Comparison of ENCODE assay signal across 27 cellular contexts in the genomic region with DNA sequence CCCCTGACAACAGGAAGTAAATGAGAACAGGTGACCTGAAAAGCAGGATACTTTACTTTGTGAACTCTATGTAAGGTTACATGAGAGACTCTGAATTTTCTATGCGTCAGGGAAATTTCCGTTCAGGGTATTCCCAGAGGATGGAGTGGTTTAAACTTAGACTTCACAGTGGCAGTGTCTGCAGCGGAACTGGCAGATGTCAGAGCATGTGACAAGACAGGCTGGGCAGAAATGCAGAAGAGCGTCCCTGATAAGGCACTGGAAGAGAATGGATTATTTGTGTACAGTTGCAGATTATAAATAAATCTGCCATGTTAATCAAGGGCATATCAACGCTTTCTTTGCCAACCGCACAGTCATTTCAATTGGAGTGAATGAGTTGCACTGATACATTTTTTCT.
A peak's percentile ranks its signal among the peaks of the same experiment; 100 is the strongest.
DNase-seq lines count a peak whose midpoint lies in the region; ATAC-seq, FAIRE-seq and TF ChIP-seq lines count a peak whose summit lies in the region.
"Had no signal": no experiment of that assay in that cellular context is flagged by ENCODE, and none has a peak within 500 bp of the region (broad histone marks: within the 10 kb centered on the region; RNA-seq: fewer than 3 reads in every experiment).

No MANE protein-coding gene starts in this region.

- no peak for TF ChIP-seq CTCF in GM12878 (IDR thresholded peaks at IDR 0.05 in 2 of 3, conservative IDR thresholded peaks at IDR 0.05 in 1 of 3; ENCODE audit: control insufficient read depth in 2 of 3, extremely low read depth in 1 of 3, insufficient read depth in 1 of 3, low read depth in 3 of 3, low read length in 3 of 3)

- BruUV-seq in GM12878 (replicated peaks; lab: Mats Ljungman, UMichigan): no TSS peak

- no peak overlapping the region for H3K4me3 ChIP-seq in GM12878
- H3K4me3 ChIP-seq: GM23338, heart right ventricle, Peyer's patch, SJSA1 had no signal

- no peaks in the 10 kb centered on the region for H3K36me3 ChIP-seq in GM12878 (ENCODE audit: control insufficient read depth in 2 of 2, insufficient read depth in 2 of 2, low read length in 1 of 2)
- H3K36me3 ChIP-seq: heart right ventricle, Peyer's patch, SJSA1 had no signal

- POLR2A ChIA-PET in GM12878 (lab: Charles Lee): no interaction called here

- H3K4me1 ChIP-seq in GM12878 (ENCODE audit: control insufficient read depth, insufficient read depth, low read length): no peaks in the 10 kb centered on the region
- H3K4me1 ChIP-seq: Peyer's patch, SJSA1 had no signal

- no peak overlapping the region for H3K27ac ChIP-seq in GM12878 (ENCODE audit: control insufficient read depth, insufficient read depth)
- H3K27ac ChIP-seq: C4-2B, epithelial cell of prostate, heart right ventricle, Peyer's patch, SJSA1 had no signal

- no peak overlapping the region for H3K4me2 ChIP-seq in GM12878 (ENCODE audit: control insufficient read depth, insufficient read depth)
- H3K4me2 ChIP-seq: GM23338 had no signal

- WGBS in GM12878 (ENCODE audit: insufficient coverage, insufficient replicate concordance, low lambda C conversion rate, missing lambda C conversion rate): 58% methylated on average over 6 of the region's 6 CpGs

- no peak for FAIRE-seq in GM12878 (lab: Jason Lieb, UNC)
- FAIRE-seq: GM12892 had no signal

- in situ Hi-C loops in GM12878 (cut with MboI): no loop called here

- no peaks in the 10 kb centered on the region for H3K9me3 ChIP-seq in GM12878 (replicated peaks; ENCODE audit: control insufficient read depth, insufficient read depth, low read length)
- H3K9me3 ChIP-seq: Peyer's patch, SJSA1 had no signal

- SMC1A ChIA-PET in GM12878 (lab: Charles Lee; ENCODE audit: uncharacterized antibody, unreplicated experiment): no interaction called here

- ATAC-seq in GM12878 (no peak), GM19467 (IDR thresholded peaks at IDR 0.05; ENCODE audit: unreplicated experiment) (no peak)
- ATAC-seq: activated T-helper 17 cell treated with anti-CD3 and anti-CD28 coated beads, Interleukin-2, amount 50 U/mL, for 72 hours; GM23338; naive thymus-derived CD4-positive, alpha-beta T cell had no signal

- TF ChIP-seq EP300 in GM12878 (IDR thresholded peaks at IDR 0.05; ENCODE audit: borderline replicate concordance in 1 of 2, control insufficient read depth in 1 of 2, low read depth in 2 of 2, low read length in 2 of 2): no peak

- intact Hi-C loops in GM12878 (cut with micrococcal nuclease; ENCODE audit: unreplicated experiment): no loop called here

- RAD21 ChIA-PET in GM12878 (lab: Charles Lee; ENCODE audit: unreplicated experiment): no interaction called here

- DNase-seq in Ammon's horn (ENCODE audit: low spot score) (peak; percentile 52), COLO829 (ENCODE audit: low spot score) (peak; percentile 92), GM12878 (ENCODE audit: low read depth, low spot score) (no peak), midbrain (lab: John Stamatoyannopoulos, UW) (peak; percentile 17), NCI-H2029 treated with DMSO at 0.1 percent for 48 hours (lab: John Stamatoyannopoulos, UW) (no peak)
- DNase-seq in activated CD8-positive, alpha-beta memory T cell treated with anti-CD3 and anti-CD28 coated beads for 24 hours: no peak
- DNase-seq: activated CD4-positive, alpha-beta memory T cell treated with anti-CD3 and anti-CD28 coated beads, Interleukin-2, amount 10 ng/mL, durations not matched to agents 7 days and 5 days; activated CD4-positive, alpha-beta T cell treated with anti-CD3 and anti-CD28 coated beads for 1 hour; effector CD4-positive, alpha-beta T cell; EL; KG1; MM.1S; naive thymus-derived CD4-positive, alpha-beta T cell; NCI-H1417 treated with DMSO at 0.1 percent for 48 hours; NCI-H510A; occipital lobe; Peyer's patch; stimulated activated CD4-positive, alpha-beta T cell treated with anti-CD3 and anti-CD28 coated beads, Interleukin-2, amount 100 ng/mL, for 24 hours; trophoblast cell had no signal

- no peak for TF ChIP-seq POLR2A in GM12878 (IDR thresholded peaks at IDR 0.05; ENCODE audit: low read depth, low read length)

- H3K9ac ChIP-seq in GM12878 (ENCODE audit: control insufficient read depth, insufficient read depth, low read length): no peak overlapping the region

- TF ChIP-seq RAD21 in GM12878 (IDR thresholded peaks at IDR 0.05; ENCODE audit: insufficient read depth, low read depth, low read length): no peak

- no peak overlapping the region for H2AFZ ChIP-seq in GM12878 (ENCODE audit: control insufficient read depth, low read depth, low read length)
- H2AFZ ChIP-seq: GM23338 had no signal

- no peaks in the 10 kb centered on the region for H3K79me2 ChIP-seq in GM12878 (ENCODE audit: control insufficient read depth, insufficient read depth, low read length)

- H3K27me3 ChIP-seq in GM12878 (replicated peaks in 1 of 2; ENCODE audit: control insufficient read depth in 2 of 2, insufficient read depth in 2 of 2, low read length in 1 of 2): no peaks in the 10 kb centered on the region
- H3K27me3 ChIP-seq: heart right ventricle, Peyer's patch, SJSA1 had no signal

- no peaks in the 10 kb centered on the region for H4K20me1 ChIP-seq in GM12878 (ENCODE audit: control insufficient read depth, insufficient read depth)

- CTCF ChIA-PET in GM12878 (lab: Yijun Ruan, JAX): no interaction called here

TF ChIP-seq in GM12878, 131 proteins besides CTCF, POLR2A, EP300 and RAD21:
- no peak for TF ChIP-seq STAT3 (IDR thresholded peaks at IDR 0.05; ENCODE audit: low read depth, low read length)
- TF ChIP-seq, protein P1, sequence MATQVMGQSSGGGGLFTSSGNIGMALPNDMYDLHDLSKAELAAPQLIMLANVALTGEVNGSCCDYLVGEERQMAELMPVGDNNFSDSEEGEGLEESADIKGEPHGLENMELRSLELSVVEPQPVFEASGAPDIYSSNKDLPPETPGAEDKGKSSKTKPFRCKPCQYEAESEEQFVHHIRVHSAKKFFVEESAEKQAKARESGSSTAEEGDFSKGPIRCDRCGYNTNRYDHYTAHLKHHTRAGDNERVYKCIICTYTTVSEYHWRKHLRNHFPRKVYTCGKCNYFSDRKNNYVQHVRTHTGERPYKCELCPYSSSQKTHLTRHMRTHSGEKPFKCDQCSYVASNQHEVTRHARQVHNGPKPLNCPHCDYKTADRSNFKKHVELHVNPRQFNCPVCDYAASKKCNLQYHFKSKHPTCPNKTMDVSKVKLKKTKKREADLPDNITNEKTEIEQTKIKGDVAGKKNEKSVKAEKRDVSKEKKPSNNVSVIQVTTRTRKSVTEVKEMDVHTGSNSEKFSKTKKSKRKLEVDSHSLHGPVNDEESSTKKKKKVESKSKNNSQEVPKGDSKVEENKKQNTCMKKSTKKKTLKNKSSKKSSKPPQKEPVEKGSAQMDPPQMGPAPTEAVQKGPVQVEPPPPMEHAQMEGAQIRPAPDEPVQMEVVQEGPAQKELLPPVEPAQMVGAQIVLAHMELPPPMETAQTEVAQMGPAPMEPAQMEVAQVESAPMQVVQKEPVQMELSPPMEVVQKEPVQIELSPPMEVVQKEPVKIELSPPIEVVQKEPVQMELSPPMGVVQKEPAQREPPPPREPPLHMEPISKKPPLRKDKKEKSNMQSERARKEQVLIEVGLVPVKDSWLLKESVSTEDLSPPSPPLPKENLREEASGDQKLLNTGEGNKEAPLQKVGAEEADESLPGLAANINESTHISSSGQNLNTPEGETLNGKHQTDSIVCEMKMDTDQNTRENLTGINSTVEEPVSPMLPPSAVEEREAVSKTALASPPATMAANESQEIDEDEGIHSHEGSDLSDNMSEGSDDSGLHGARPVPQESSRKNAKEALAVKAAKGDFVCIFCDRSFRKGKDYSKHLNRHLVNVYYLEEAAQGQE (IDR thresholded peaks at IDR 0.05; ENCODE audit: low read depth, low read length): no peak
- 0 out of 2 replicates have a peak, but pooled peaks have one; percentile 7 for TF ChIP-seq NR2C1 (IDR thresholded peaks at IDR 0.05)

Comparison
In these comparisons a context has a peak if more than half of its experiments do, and no peak if none do; other contexts are left out.
1. DNase-seq: peak in Ammon's horn (single experiment), COLO829 (single experiment) and midbrain (single experiment); none in GM12878 (single experiment), NCI-H2029 treated with DMSO at 0.1 percent for 48 hours (single experiment) and activated CD8-positive, alpha-beta memory T cell treated with anti-CD3 and anti-CD28 coated beads for 24 hours (single experiment).